In genomic region chr22:41830174-41830573, GRCh38 we compare ENCODE assay signal across 12 cellular contexts. TPM values are rescaled to one million over a fixed set of nuclear protein-coding genes. Genes with fewer than 3 reads are reported as not detected.
A peak's percentile ranks its signal among the peaks of the same experiment; 100 is the strongest.
DNase-seq lines count a peak whose midpoint lies in the region; ATAC-seq and TF ChIP-seq lines count a peak whose summit lies in the region.
"Had no signal": no experiment of that assay in that cellular context is flagged by ENCODE, and none has a peak within 500 bp of the region (broad histone marks: within the 10 kb centered on the region; RNA-seq: fewer than 3 reads in every experiment).

No MANE protein-coding gene starts in this region.

- no peak overlapping the region for H2AFZ ChIP-seq in mesenchymal stem cell (ENCODE audit: low read depth, low read length)

- no peaks in the 10 kb centered on the region for H3K9me3 Mint-ChIP-seq in CD4-positive, CD25-positive, alpha-beta regulatory T cell

- peak overlapping the region; percentile 47 to 81 for H3K4ac ChIP-seq in mesenchymal stem cell (ENCODE audit: low read depth in 1 of 2, low read length in 2 of 2)

- H4K8ac ChIP-seq in mesenchymal stem cell (ENCODE audit: low read length): no peak overlapping the region

- ATAC-seq in CD4-positive, CD25-positive, alpha-beta regulatory T cell (ENCODE audit: low read depth in 2 of 2): no peak
- ATAC-seq in GM19328 (IDR thresholded peaks at IDR 0.05; ENCODE audit: unreplicated experiment): no peak
- ATAC-seq: psoas muscle had no signal

- peaks cover 9 to 29% (median 18%) of the 10 kb centered on the region in 4 donors for H3K4me1 Mint-ChIP-seq in CD4-positive, CD25-positive, alpha-beta regulatory T cell

- H3K9me3 ChIP-seq in CD4-positive, CD25-positive, alpha-beta regulatory T cell (ENCODE audit: control insufficient read depth in 2 of 2, low read length in 2 of 2): no peaks in the 10 kb centered on the region
- no peaks in the 10 kb centered on the region for H3K9me3 ChIP-seq in mesenchymal stem cell (ENCODE audit: control insufficient read depth, low read length)
- H3K9me3 ChIP-seq: psoas muscle had no signal

- H2BK120ac ChIP-seq in mesenchymal stem cell (ENCODE audit: low read depth, low read length): no peak overlapping the region

- H3K27ac Mint-ChIP-seq in CD4-positive, CD25-positive, alpha-beta regulatory T cell: peak overlapping the region; percentile 26 to 80 (median 34)

- H4K91ac ChIP-seq in mesenchymal stem cell (ENCODE audit: low read length): no peak overlapping the region

- no peak for TF ChIP-seq CTCF in RWPE1 (conservative IDR thresholded peaks at IDR 0.05; ENCODE audit: low read depth)

- H3K4me3 ChIP-seq in CD4-positive, CD25-positive, alpha-beta regulatory T cell (ENCODE audit: low read depth, low read length): no peak overlapping the region
- no peak overlapping the region for H3K4me3 ChIP-seq in mesenchymal stem cell (ENCODE audit: insufficient read depth in 1 of 2, low read depth in 1 of 2, low read length in 2 of 2)
- H3K4me3 ChIP-seq: psoas muscle had no signal

- 100% methylated on average over 2 of the region's 3 CpGs for WGBS in mesenchymal stem cell

- H3K36me3 ChIP-seq in CD4-positive, CD25-positive, alpha-beta regulatory T cell (ENCODE audit: control insufficient read depth, insufficient read depth, low read length): peaks cover 3% of the 10 kb centered on the region
- peaks cover 2 to 15% of the 10 kb centered on the region in 2 experiments for H3K36me3 ChIP-seq in mesenchymal stem cell (ENCODE audit: control insufficient read depth in 1 of 2, insufficient read depth in 2 of 2, low read depth in 1 of 2, low read length in 2 of 2)

- no peaks in the 10 kb centered on the region for H3K27me3 Mint-ChIP-seq in CD4-positive, CD25-positive, alpha-beta regulatory T cell

- no peak overlapping the region for H3K9ac ChIP-seq in mesenchymal stem cell (ENCODE audit: low read length)

- H2AK5ac ChIP-seq in mesenchymal stem cell (ENCODE audit: low read length, severe bottlenecking): peak overlapping the region; percentile 29

- peak overlapping the region in 1 of 2 experiments; percentile 28 for H3K18ac ChIP-seq in mesenchymal stem cell (ENCODE audit: low read depth in 1 of 2, low read length in 2 of 2)

- H2BK15ac ChIP-seq in mesenchymal stem cell (ENCODE audit: low read depth, poor library complexity, severe bottlenecking): peak overlapping the region; percentile 29

- DNase-seq in CD4-positive, CD25-positive, alpha-beta regulatory T cell: no peak
- DNase-seq in ELR (ENCODE audit: low read depth) (peak; percentile 29), RWPE1 (ENCODE audit: low spot score) (no peak), mesenchymal stem cell (no peak), A172 (ENCODE audit: low spot score) (no peak), COR-L47 (lab: John Stamatoyannopoulos, UW) (no peak)
- DNase-seq: central memory CD4-positive, alpha-beta T cell; DMS79 treated with DMSO at 0.1 percent for 48 hours; mammary epithelial cell; MV-4-11; psoas muscle had no signal

- peaks cover 4% of the 10 kb centered on the region for H3K79me1 ChIP-seq in mesenchymal stem cell (replicated peaks; ENCODE audit: low read length, poor library complexity, severe bottlenecking)

- H3K4me3 Mint-ChIP-seq in CD4-positive, CD25-positive, alpha-beta regulatory T cell: peak overlapping the region; percentile 28 to 90 (median 40)

- no peak overlapping the region for H3K23ac ChIP-seq in mesenchymal stem cell (ENCODE audit: low read length in 2 of 2)

- no peak overlapping the region for H3K4me2 ChIP-seq in mesenchymal stem cell (ENCODE audit: low read length, poor library complexity, severe bottlenecking)

- peaks cover 4% of the 10 kb centered on the region for H3K36me3 Mint-ChIP-seq in CD4-positive, CD25-positive, alpha-beta regulatory T cell

- peak overlapping the region; percentile 86 to 94 for H2BK12ac ChIP-seq in mesenchymal stem cell (ENCODE audit: low read length in 2 of 2)

- peaks cover 17% of the 10 kb centered on the region for H3K4me1 ChIP-seq in CD4-positive, CD25-positive, alpha-beta regulatory T cell (ENCODE audit: control insufficient read depth, insufficient read depth, low read length, poor library complexity, severe bottlenecking)
- peaks cover 22% of the 10 kb centered on the region for H3K4me1 ChIP-seq in mesenchymal stem cell (ENCODE audit: control insufficient read depth, insufficient read depth, low read depth, low read length)

- no peak overlapping the region for H2BK5ac ChIP-seq in mesenchymal stem cell (ENCODE audit: low read depth, low read length, poor library complexity, severe bottlenecking)

- H3K14ac ChIP-seq in mesenchymal stem cell (ENCODE audit: low read length in 2 of 2): no peak overlapping the region

- H3K27me3 ChIP-seq in CD4-positive, CD25-positive, alpha-beta regulatory T cell (ENCODE audit: control insufficient read depth, insufficient read depth, low read length): no peaks in the 10 kb centered on the region
- no peaks in the 10 kb centered on the region for H3K27me3 ChIP-seq in mesenchymal stem cell (ENCODE audit: control insufficient read depth in 1 of 2, insufficient read depth in 1 of 2, low read length in 2 of 2)

- CTCF ChIA-PET in RWPE1 (lab: Yijun Ruan, JAX): no interaction called here

- peak overlapping the region; percentile 41 for H3K27ac ChIP-seq in CD4-positive, CD25-positive, alpha-beta regulatory T cell (ENCODE audit: insufficient read depth, low read length, poor library complexity, severe bottlenecking)
- H3K27ac ChIP-seq in RWPE1: peak overlapping the region; percentile 42
- H3K27ac ChIP-seq in mesenchymal stem cell (ENCODE audit: low read length, poor library complexity, severe bottlenecking): no peak overlapping the region
- H3K27ac ChIP-seq: psoas muscle had no signal

- POLR2A ChIA-PET in RWPE1 (lab: Yijun Ruan, JAX; ENCODE audit: low non-redundant PET): no interaction called here

RNA-seq across cellular contexts. Expression of gene SREBF2, which starts 2.7 kb away (rescaled TPM):
- total RNA-seq in CD4-positive, CD25-positive, alpha-beta regulatory T cell: 98.6 TPM
- 10 to 100 TPM; 12.8 to 14.7 (median 13.5) TPM for polyA plus RNA-seq in CD4-positive, CD25-positive, alpha-beta regulatory T cell
- polyA plus RNA-seq in mesenchymal stem cell (2013, experiment 1 of 2): 98.2 TPM
- 93.9 TPM for polyA plus RNA-seq in mesenchymal stem cell (2013, experiment 2 of 2)
- 15.8 and 17.7 TPM in 2 replicates for total RNA-seq in A172 (2014; rRNA removed; shearing (Covaris generic))

RNA-seq across cellular contexts. Expression of gene CCDC134, which starts 29.7 kb away (rescaled TPM):
- 21.1 TPM for total RNA-seq in CD4-positive, CD25-positive, alpha-beta regulatory T cell
- polyA plus RNA-seq in CD4-positive, CD25-positive, alpha-beta regulatory T cell: 1 to 10 TPM; 3.6 to 7.7 (median 5.3) TPM
- polyA plus RNA-seq in mesenchymal stem cell (2013, experiment 1 of 2): 4.2 TPM
- 3.7 TPM for polyA plus RNA-seq in mesenchymal stem cell (2013, experiment 2 of 2)
- 5.7 and 6.2 TPM in 2 replicates for total RNA-seq in A172 (2014; rRNA removed; shearing (Covaris generic))
